In genomic region chr14:68843471-68844209, GRCh38 we compare ENCODE assay signal across 8 cellular contexts. TPM values are rescaled to one million over a fixed set of nuclear protein-coding genes. Genes with fewer than 3 reads are reported as not detected.
A peak's percentile ranks its signal among the peaks of the same experiment; 100 is the strongest.
DNase-seq lines count a peak whose midpoint lies in the region; ATAC-seq and TF ChIP-seq lines count a peak whose summit lies in the region.

No MANE protein-coding gene starts in this region.

- H3K27ac Mint-ChIP-seq in chondrocyte (ENCODE audit: unreplicated experiment): peak overlapping the region; percentile 82

- H3K27me3 Mint-ChIP-seq in chondrocyte (ENCODE audit: low read depth): no peaks in the 10 kb centered on the region

- DNase-seq in AG09319 (ENCODE audit: extremely low read depth, low read depth) (peak; percentile 36), NCI-H2227 (lab: John Stamatoyannopoulos, UW; ENCODE audit: unreplicated experiment) (peak; percentile 89), chondrocyte (ENCODE audit: low spot score) (peak; percentile 77), left colon (peak; percentile 50 to 84)
- DNase-seq in activated CD4-positive, alpha-beta T cell treated with anti-CD3 and anti-CD28 coated beads for 1 hour: peak; percentile 66
- DNase-seq in stimulated activated CD4-positive, alpha-beta T cell treated with anti-CD3 and anti-CD28 coated beads, Interleukin-1b, Interleukin-23, amount 100 ng/mL, for 4 hours (ENCODE audit: low read depth in 2 of 2): peak; percentile 71 to 73

- peaks cover 37% of the 10 kb centered on the region for H3K4me1 Mint-ChIP-seq in chondrocyte (ENCODE audit: low read depth)

- H3K4me3 Mint-ChIP-seq in chondrocyte (ENCODE audit: unreplicated experiment): no peak overlapping the region

- ATAC-seq in GM21515 (IDR thresholded peaks at IDR 0.05; ENCODE audit: unreplicated experiment): peak; percentile 59
- peak; percentile 93 for ATAC-seq in left colon
- no peak for ATAC-seq in GM19395 (IDR thresholded peaks at IDR 0.05; ENCODE audit: unreplicated experiment)

- peaks cover 8% of the 10 kb centered on the region for H3K9me3 Mint-ChIP-seq in chondrocyte (ENCODE audit: low read depth)

- TF ChIP-seq CTCF in AG09319 (IDR thresholded peaks at IDR 0.05; ENCODE audit: low read depth, low read length): peak; percentile 91
- peak; percentile 95 for TF ChIP-seq CTCF in chondrocyte (IDR thresholded peaks at IDR 0.05)

- intact Hi-C loops in left colon (cut with DNase I, micrococcal nuclease): no loop called here

- peaks cover 26% of the 10 kb centered on the region for H3K36me3 Mint-ChIP-seq in chondrocyte (ENCODE audit: low read depth)

RNA-seq across cellular contexts. Expression of gene ZFP36L1, which starts 50.8 kb away (rescaled TPM):
- 82.5 to 195 TPM (median 180 TPM) in 3 replicates for total RNA-seq in chondrocyte
- 100 to 1,000 TPM in 1 of 2 donors, 10 to 100 TPM in 1; 79.2 to 127 TPM for total RNA-seq in left colon

Comparison
In these comparisons a context has a peak if more than half of its experiments do, and no peak if none do; other contexts are left out.
1. DNase-seq: peak in every context shown above with its lines; median percentile 89 in NCI-H2227; 77 in chondrocyte; 72 in stimulated activated CD4-positive, alpha-beta T cell treated with anti-CD3 and anti-CD28 coated beads, Interleukin-1b, Interleukin-23, amount 100 ng/mL, for 4 hours; 67 in left colon; 66 in activated CD4-positive, alpha-beta T cell treated with anti-CD3 and anti-CD28 coated beads for 1 hour; 36 in AG09319.